ENCODE assay signal across 8 cellular contexts in the genomic region with DNA sequence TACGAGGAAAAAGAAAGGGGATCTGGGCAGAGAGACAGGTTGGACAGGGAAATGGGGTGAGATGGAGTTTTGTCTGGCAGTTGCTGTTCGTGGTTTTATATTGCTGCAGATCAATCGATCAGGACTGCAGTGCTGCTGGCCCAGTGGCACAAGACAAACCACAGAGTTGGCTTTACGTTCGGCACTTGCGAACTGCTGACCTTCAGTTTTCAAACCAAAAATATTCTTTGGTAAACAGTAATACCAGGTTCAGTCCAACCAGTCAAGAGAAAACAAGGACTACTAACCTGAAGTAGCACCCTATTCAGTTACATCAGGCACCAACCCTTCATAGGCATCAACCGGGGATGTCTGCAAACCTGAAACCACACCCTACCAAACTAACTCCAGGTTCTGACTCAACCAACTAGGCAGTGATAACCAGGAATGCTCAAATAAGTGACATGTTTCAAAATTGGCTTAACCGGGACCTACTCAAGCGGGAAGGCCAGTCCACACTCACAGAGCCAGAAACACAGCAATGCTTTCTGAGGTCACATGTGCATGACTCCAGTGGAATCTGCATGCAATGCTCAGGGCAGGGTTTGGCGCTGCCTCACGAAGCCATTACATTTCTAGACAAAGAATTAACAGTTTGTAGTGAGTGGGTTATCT.
DNase-seq lines count a peak whose midpoint lies in the region; ATAC-seq, FAIRE-seq and TF ChIP-seq lines count a peak whose summit lies in the region.

No MANE protein-coding gene starts in this region.

- no peak for FAIRE-seq in astrocyte (lab: Jason Lieb, UNC)

- H3K4me1 ChIP-seq in astrocyte (ENCODE audit: insufficient read depth, low read length): peaks cover 55% of the 10 kb centered on the region

- TF ChIP-seq CTCF in HFFc6 (IDR thresholded peaks at IDR 0.05) (no peak), astrocyte (IDR thresholded peaks at IDR 0.05; ENCODE audit: insufficient read depth, low read depth, low read length) (no peak)

- peak overlapping the region; percentile 93 for H3K9ac ChIP-seq in astrocyte (ENCODE audit: low read length)

- H3K27me3 ChIP-seq in astrocyte (ENCODE audit: insufficient read depth, low read length): no peaks in the 10 kb centered on the region

- no peaks in the 10 kb centered on the region for H3K36me3 ChIP-seq in astrocyte (ENCODE audit: insufficient read depth, low read length)

- H4K20me1 ChIP-seq in astrocyte (ENCODE audit: insufficient read depth, low read length): no peaks in the 10 kb centered on the region

- H3K9me3 ChIP-seq in astrocyte (ENCODE audit: insufficient read depth, low read depth, low read length): no peaks in the 10 kb centered on the region

- no peak overlapping the region for H2AFZ ChIP-seq in astrocyte (ENCODE audit: low read depth, low read length)

- H3K27me3 Mint-ChIP-seq in HFFc6 (ENCODE audit: insufficient read depth) (no peaks in the 10 kb centered on the region), astrocyte (ENCODE audit: low read depth, unreplicated experiment) (no peaks in the 10 kb centered on the region), immature natural killer cell (ENCODE audit: low read depth in 3 of 3) (peaks cover 2 to 8% (median 6%) of the 10 kb centered on the region in 3 donors)
- H3K27me3 Mint-ChIP-seq in stimulated activated naive B cell treated with anti-CD40 and anti-IgM and Interleukin-4, amounts not matched to agents 10 μg/mL and 1 μg/mL and 100 μg/mL, for 72 hours: no peaks in the 10 kb centered on the region

- peaks cover 68% of the 10 kb centered on the region for H3K4me1 Mint-ChIP-seq in HFFc6 (ENCODE audit: low read depth)
- peaks cover 60% of the 10 kb centered on the region for H3K4me1 Mint-ChIP-seq in astrocyte (ENCODE audit: low read depth, unreplicated experiment)
- H3K4me1 Mint-ChIP-seq in immature natural killer cell: peaks cover 55 to 60% of the 10 kb centered on the region in 2 donors
- H3K4me1 Mint-ChIP-seq in stimulated activated naive B cell treated with anti-CD40 and anti-IgM and Interleukin-4, amounts not matched to agents 10 μg/mL and 1 μg/mL and 100 μg/mL, for 72 hours: peaks cover 17 to 18% of the 10 kb centered on the region in 2 donors

- peak overlapping the region; percentile 98 for H3K27ac ChIP-seq in astrocyte (ENCODE audit: low read depth, low read length)

- H3K4me3 Mint-ChIP-seq in HFFc6 (peak overlapping the region; percentile 87), astrocyte (ENCODE audit: unreplicated experiment) (no peak overlapping the region), immature natural killer cell (peak overlapping the region in 1 of 5 donors; percentile 4)
- H3K4me3 Mint-ChIP-seq in stimulated activated naive B cell treated with anti-CD40 and anti-IgM and Interleukin-4, amounts not matched to agents 10 μg/mL and 1 μg/mL and 100 μg/mL, for 72 hours: no peak overlapping the region

- no peak for ATAC-seq in stimulated activated naive B cell treated with anti-CD40 and anti-IgM and Interleukin-4, amounts not matched to agents 10 μg/mL and 1 μg/mL and 100 μg/mL, for 72 hours (replicated peaks)
- ATAC-seq in HG02973 (IDR thresholded peaks at IDR 0.05; ENCODE audit: unreplicated experiment): no peak

- peak overlapping the region; percentile 57 for H3K4me3 ChIP-seq in astrocyte (ENCODE audit: insufficient read depth, low read depth, low read length)

- H3K79me2 ChIP-seq in astrocyte (ENCODE audit: insufficient read depth, low read length): peaks cover 51% of the 10 kb centered on the region

- DNase-seq in HFFc6 (peak; percentile 73), astrocyte (ENCODE audit: low read depth) (peak; percentile 98), immature natural killer cell (no peak), NCI-H2081 treated with DMSO at 0.1 percent for 48 hours (lab: John Stamatoyannopoulos, UW) (no peak), cerebellar nuclear complex (lab: John Stamatoyannopoulos, UW) (no peak), NCI-H82 treated with DMSO at 0.1 percent for 48 hours (lab: John Stamatoyannopoulos, UW; ENCODE audit: unreplicated experiment) (no peak)
- no peak for DNase-seq in stimulated activated naive B cell treated with anti-CD40 and anti-IgM and Interleukin-4, amounts not matched to agents 10 μg/mL and 1 μg/mL and 100 μg/mL, for 72 hours

- H3K9me3 Mint-ChIP-seq in HFFc6: no peaks in the 10 kb centered on the region
- H3K9me3 Mint-ChIP-seq in astrocyte (ENCODE audit: unreplicated experiment): peaks cover under 1% of the 10 kb centered on the region
- H3K9me3 Mint-ChIP-seq in immature natural killer cell: no peaks in the 10 kb centered on the region
- no peaks in the 10 kb centered on the region for H3K9me3 Mint-ChIP-seq in stimulated activated naive B cell treated with anti-CD40 and anti-IgM and Interleukin-4, amounts not matched to agents 10 μg/mL and 1 μg/mL and 100 μg/mL, for 72 hours

- H3K27ac Mint-ChIP-seq in HFFc6 (peak overlapping the region; percentile 98), astrocyte (ENCODE audit: unreplicated experiment) (peak overlapping the region; percentile 99), immature natural killer cell (peak overlapping the region; percentile 87 to 97 (median 93))
- H3K27ac Mint-ChIP-seq in stimulated activated naive B cell treated with anti-CD40 and anti-IgM and Interleukin-4, amounts not matched to agents 10 μg/mL and 1 μg/mL and 100 μg/mL, for 72 hours: peak overlapping the region; percentile 69

- H3K36me3 Mint-ChIP-seq in HFFc6 (ENCODE audit: low read depth): peaks cover 15% of the 10 kb centered on the region
- peaks cover 7% of the 10 kb centered on the region for H3K36me3 Mint-ChIP-seq in astrocyte (ENCODE audit: low read depth, unreplicated experiment)
- peaks cover 0 to 13% (median 4%) of the 10 kb centered on the region in 3 donors for H3K36me3 Mint-ChIP-seq in immature natural killer cell
- H3K36me3 Mint-ChIP-seq in stimulated activated naive B cell treated with anti-CD40 and anti-IgM and Interleukin-4, amounts not matched to agents 10 μg/mL and 1 μg/mL and 100 μg/mL, for 72 hours: peaks cover 15 to 31% of the 10 kb centered on the region in 2 donors

- H3K4me2 ChIP-seq in astrocyte (ENCODE audit: low read length): peak overlapping the region; percentile 83

Comparison
In these comparisons a context has a peak if more than half of its experiments do, and no peak if none do; other contexts are left out.
1. DNase-seq: peak in HFFc6 (single experiment) and astrocyte (single experiment); none in immature natural killer cell (0 of 3), stimulated activated naive B cell treated with anti-CD40 and anti-IgM and Interleukin-4, amounts not matched to agents 10 μg/mL and 1 μg/mL and 100 μg/mL, for 72 hours (single experiment), NCI-H2081 treated with DMSO at 0.1 percent for 48 hours (single experiment), cerebellar nuclear complex (0 of 2) and NCI-H82 treated with DMSO at 0.1 percent for 48 hours (single experiment).
2. Peak in every context shown above with its lines, with median percentiles within 50 percentile points of each other: H3K27ac Mint-ChIP-seq.